ENCODE assay signal across 8 cellular contexts in the genomic region with DNA sequence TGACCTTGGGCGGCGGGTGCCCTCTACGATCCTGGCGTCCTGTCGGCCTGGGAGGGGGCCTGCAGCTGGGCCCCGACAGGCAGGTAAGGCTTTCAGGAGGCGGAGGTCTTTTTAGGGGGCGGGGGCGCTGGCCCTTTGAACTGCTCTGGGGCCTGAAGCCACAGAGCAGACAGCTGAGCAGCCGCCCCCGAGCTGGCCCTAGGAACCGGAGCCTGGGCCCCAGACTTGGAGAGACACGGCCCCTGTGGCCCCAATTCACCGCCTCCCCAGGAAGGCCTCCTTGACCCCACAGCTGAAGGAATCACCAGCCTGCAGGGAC. TPM values are rescaled to one million over a fixed set of nuclear protein-coding genes. Genes with fewer than 3 reads are reported as not detected.
A peak's percentile ranks its signal among the peaks of the same experiment; 100 is the strongest.
DNase-seq lines count a peak whose midpoint lies in the region; ATAC-seq and TF ChIP-seq lines count a peak whose summit lies in the region.

No MANE protein-coding gene starts in this region.

- H3K4me3 Mint-ChIP-seq in activated T-helper 2 cell treated with anti-CD3 and anti-CD28 coated beads, Interferon-gamma antibody, Interleukin-2, Interleukin-4, amounts not matched to agents 10 μg/mL and 5 μg/mL and 100 μg/mL, durations not matched to agents 14 hours and 24 hours and 36 hours (ENCODE audit: low read depth), result peak overlapping the region; percentile 86
- H3K4me3 Mint-ChIP-seq in stimulated activated naive CD8-positive, alpha-beta T cell treated with anti-CD3 and anti-CD28 coated beads, Interleukin-15, amount 100 ng/mL, for 72 hours, result peak overlapping the region; percentile 83 to 87

- intact Hi-C loops in activated T-helper 2 cell treated with anti-CD3 and anti-CD28 coated beads, Interferon-gamma antibody, Interleukin-2, Interleukin-4, amounts not matched to agents 10 μg/mL and 5 μg/mL and 100 μg/mL, durations not matched to agents 14 hours and 24 hours and 36 hours (cut with micrococcal nuclease), result loop anchor here (1.0 to 5.0 kb wide), 4 partner anchors 54 to 86 kb away; no protein-coding TSS in a partner anchor

- DNase-seq in activated T-helper 2 cell treated with anti-CD3 and anti-CD28 coated beads, Interferon-gamma antibody, Interleukin-2, Interleukin-4, amounts not matched to agents 10 μg/mL and 5 μg/mL and 100 μg/mL, durations not matched to agents 14 hours and 24 hours and 36 hours (ENCODE audit: low spot score), result no peak
- DNase-seq in stimulated activated naive CD8-positive, alpha-beta T cell treated with anti-CD3 and anti-CD28 coated beads, Interleukin-15, amount 100 ng/mL, for 72 hours, result no peak
- DNase-seq in cerebellar cortex (ENCODE audit: low spot score) (no peak), 8988T (no peak), islet precursor cell (no peak)
- no peak for DNase-seq in stimulated activated CD4-positive, alpha-beta T cell treated with anti-CD3 and anti-CD28 coated beads, Interleukin-12 subunit alpha, Interleukin-12 subunit beta, amount 100 ng/mL, for 4 hours

- POLR2A ChIA-PET in HEK293 (lab: Yijun Ruan, JAX), result interaction anchor here (0.6 to 2.4 kb wide), 5 partner anchors 9 to 177 kb away, joined by 3 to 9 read pairs (median 4); a partner anchor contains a TSS

- H3K9me3 ChIP-seq in HEK293 (ENCODE audit: control insufficient read depth, insufficient read depth, low read depth, low read length) (no peaks in the 10 kb centered on the region), iPS-18c (ENCODE audit: control insufficient read depth, insufficient read depth, low read length) (no peaks in the 10 kb centered on the region)

- no peaks in the 10 kb centered on the region; a peak in 1 of 3 replicates for H3K36me3 ChIP-seq in HEK293 (ENCODE audit: control insufficient read depth in 2 of 2, insufficient read depth in 1 of 2, low read length in 2 of 2)

- CTCF ChIA-PET in HEK293 (lab: Yijun Ruan, JAX), result interaction anchor here (1.0 to 5.7 kb wide), 4 partner anchors 8 to 65 kb away, joined by 3 to 32 read pairs (median 7); no protein-coding TSS in a partner anchor

- H3K27ac Mint-ChIP-seq in activated T-helper 2 cell treated with anti-CD3 and anti-CD28 coated beads, Interferon-gamma antibody, Interleukin-2, Interleukin-4, amounts not matched to agents 10 μg/mL and 5 μg/mL and 100 μg/mL, durations not matched to agents 14 hours and 24 hours and 36 hours, result peak overlapping the region; percentile 67
- peak overlapping the region in 1 of 2 donors; percentile 81 for H3K27ac Mint-ChIP-seq in stimulated activated naive CD8-positive, alpha-beta T cell treated with anti-CD3 and anti-CD28 coated beads, Interleukin-15, amount 100 ng/mL, for 72 hours

- H3K4me1 ChIP-seq in HEK293 (ENCODE audit: control insufficient read depth, insufficient read depth, low read length), result peaks cover 38% of the 10 kb centered on the region

- TF ChIP-seq CTCF in HEK293 (tag by site-specific recombination; IDR thresholded peaks at IDR 0.05), result no peak

- H3K36me3 Mint-ChIP-seq in activated T-helper 2 cell treated with anti-CD3 and anti-CD28 coated beads, Interferon-gamma antibody, Interleukin-2, Interleukin-4, amounts not matched to agents 10 μg/mL and 5 μg/mL and 100 μg/mL, durations not matched to agents 14 hours and 24 hours and 36 hours (ENCODE audit: low read depth), result peaks cover 23% of the 10 kb centered on the region

- H3K27me3 Mint-ChIP-seq in activated T-helper 2 cell treated with anti-CD3 and anti-CD28 coated beads, Interferon-gamma antibody, Interleukin-2, Interleukin-4, amounts not matched to agents 10 μg/mL and 5 μg/mL and 100 μg/mL, durations not matched to agents 14 hours and 24 hours and 36 hours (ENCODE audit: low read depth), result no peaks in the 10 kb centered on the region
- H3K27me3 Mint-ChIP-seq in stimulated activated naive CD8-positive, alpha-beta T cell treated with anti-CD3 and anti-CD28 coated beads, Interleukin-15, amount 100 ng/mL, for 72 hours, result no peaks in the 10 kb centered on the region

- H3K4me3 ChIP-seq in HEK293 (ENCODE audit: low read depth, low read length) (peak overlapping the region; percentile 73), iPS-18c (ENCODE audit: insufficient read depth, low read depth, low read length) (peak overlapping the region; percentile 81)

- no peak for ATAC-seq in stimulated activated naive CD8-positive, alpha-beta T cell treated with anti-CD3 and anti-CD28 coated beads, Interleukin-15, amount 100 ng/mL, for 72 hours

- peaks cover 34% of the 10 kb centered on the region for H3K4me1 Mint-ChIP-seq in activated T-helper 2 cell treated with anti-CD3 and anti-CD28 coated beads, Interferon-gamma antibody, Interleukin-2, Interleukin-4, amounts not matched to agents 10 μg/mL and 5 μg/mL and 100 μg/mL, durations not matched to agents 14 hours and 24 hours and 36 hours (ENCODE audit: low read depth)
- H3K4me1 Mint-ChIP-seq in stimulated activated naive CD8-positive, alpha-beta T cell treated with anti-CD3 and anti-CD28 coated beads, Interleukin-15, amount 100 ng/mL, for 72 hours, result peaks cover 61% of the 10 kb centered on the region

- H3K27ac ChIP-seq in HEK293 (ENCODE audit: extremely low read depth, low read depth, low read length), result peak overlapping the region; percentile 75

- H3K9me3 Mint-ChIP-seq in activated T-helper 2 cell treated with anti-CD3 and anti-CD28 coated beads, Interferon-gamma antibody, Interleukin-2, Interleukin-4, amounts not matched to agents 10 μg/mL and 5 μg/mL and 100 μg/mL, durations not matched to agents 14 hours and 24 hours and 36 hours, result peaks cover 7% of the 10 kb centered on the region
- peaks cover 8 to 14% of the 10 kb centered on the region in 2 donors for H3K9me3 Mint-ChIP-seq in stimulated activated naive CD8-positive, alpha-beta T cell treated with anti-CD3 and anti-CD28 coated beads, Interleukin-15, amount 100 ng/mL, for 72 hours

TF ChIP-seq in HEK293, 187 proteins besides CTCF, POLR2A, EP300 and RAD21:
- TF ChIP-seq TCF7L2 (IDR thresholded peaks at IDR 0.05; ENCODE audit: borderline replicate concordance, low read depth, low read length) (no peak), ZNF335 (tag by site-specific recombination; conservative IDR thresholded peaks at IDR 0.05) (peak; percentile 67), ZBTB48 (tag by site-specific recombination; IDR thresholded peaks at IDR 0.05) (0 out of 2 replicates have a peak, but pooled peaks have one; percentile 13), GLIS2 (tag by site-specific recombination; IDR thresholded peaks at IDR 0.05) (0 out of 2 replicates have a peak, but pooled peaks have one; percentile 51)
- TF ChIP-seq, protein P1, sequence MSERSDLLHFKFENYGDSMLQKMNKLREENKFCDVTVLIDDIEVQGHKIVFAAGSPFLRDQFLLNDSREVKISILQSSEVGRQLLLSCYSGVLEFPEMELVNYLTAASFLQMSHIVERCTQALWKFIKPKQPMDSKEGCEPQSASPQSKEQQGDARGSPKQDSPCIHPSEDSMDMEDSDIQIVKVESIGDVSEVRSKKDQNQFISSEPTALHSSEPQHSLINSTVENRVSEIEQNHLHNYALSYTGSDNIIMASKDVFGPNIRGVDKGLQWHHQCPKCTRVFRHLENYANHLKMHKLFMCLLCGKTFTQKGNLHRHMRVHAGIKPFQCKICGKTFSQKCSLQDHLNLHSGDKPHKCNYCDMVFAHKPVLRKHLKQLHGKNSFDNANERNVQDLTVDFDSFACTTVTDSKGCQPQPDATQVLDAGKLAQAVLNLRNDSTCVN (tag by site-specific recombination; optimal IDR thresholded peaks at IDR 0.05), result peak; percentile 13

RNA-seq across cellular contexts. Expression of a gene that starts 0.5 kb away (rescaled TPM):
- total RNA-seq in activated T-helper 2 cell treated with anti-CD3 and anti-CD28 coated beads, Interferon-gamma antibody, Interleukin-2, Interleukin-4, amounts not matched to agents 10 μg/mL and 5 μg/mL and 100 μg/mL, durations not matched to agents 14 hours and 24 hours and 36 hours, result 57.1 and 62.8 TPM in 2 replicates

RNA-seq across cellular contexts. Expression of a gene that starts 23.8 kb away (rescaled TPM):
- 34.8 and 38.3 TPM in 2 replicates for total RNA-seq in activated T-helper 2 cell treated with anti-CD3 and anti-CD28 coated beads, Interferon-gamma antibody, Interleukin-2, Interleukin-4, amounts not matched to agents 10 μg/mL and 5 μg/mL and 100 μg/mL, durations not matched to agents 14 hours and 24 hours and 36 hours
